ENCODE assay signal across 8 cellular contexts in genomic region chr17:57604771-57605733, GRCh38.
DNase-seq lines count a peak whose midpoint lies in the region; ATAC-seq, FAIRE-seq and TF ChIP-seq lines count a peak whose summit lies in the region.

No MANE protein-coding gene starts in this region.

- WGBS in esophagus muscularis mucosa, result 17% methylated on average over 24 of the region's 24 CpGs

- peaks cover 89% of the 10 kb centered on the region for H3K4me1 Mint-ChIP-seq in activated CD4-positive, alpha-beta T cell treated with anti-CD3 and anti-CD28 coated beads, Interleukin-2, amount 10 ng/mL, durations not matched to agents 7 days and 5 days
- H3K4me1 Mint-ChIP-seq in natural killer cell, result peaks cover 50 to 71% of the 10 kb centered on the region in 2 donors

- no peaks in the 10 kb centered on the region for H3K9me3 ChIP-seq in esophagus muscularis mucosa

- TF ChIP-seq CTCF in esophagus muscularis mucosa (IDR thresholded peaks at IDR 0.05) (no peak), natural killer cell (IDR thresholded peaks at IDR 0.05) (no peak), RWPE1 (conservative IDR thresholded peaks at IDR 0.05; ENCODE audit: low read depth) (no peak)

- H3K27ac Mint-ChIP-seq in activated CD4-positive, alpha-beta T cell treated with anti-CD3 and anti-CD28 coated beads, Interleukin-2, amount 10 ng/mL, durations not matched to agents 7 days and 5 days, result peak overlapping the region; percentile 99
- peak overlapping the region; percentile 56 to 89 for H3K27ac Mint-ChIP-seq in natural killer cell

- H3K36me3 ChIP-seq in esophagus muscularis mucosa, result peaks cover 0 to 7% (median 0%) of the 10 kb centered on the region in 4 donors

- peak; percentile 46 for DNase-seq in GM12891 (ENCODE audit: insufficient read length, low spot score)
- peak; percentile 80 for DNase-seq in NCI-H187 treated with DMSO at 0.1 percent for 48 hours (lab: John Stamatoyannopoulos, UW)
- DNase-seq in activated CD4-positive, alpha-beta T cell treated with anti-CD3 and anti-CD28 coated beads, Interleukin-2, amount 10 ng/mL, durations not matched to agents 7 days and 5 days, result peak; percentile 58
- DNase-seq in esophagus muscularis mucosa (ENCODE audit: extremely low spot score), result no peak
- DNase-seq in natural killer cell, result no peak
- no peak for DNase-seq in HEK293T (ENCODE audit: extremely low spot score)
- no peak for DNase-seq in RWPE1 (ENCODE audit: low spot score)

- H3K27me3 Mint-ChIP-seq in activated CD4-positive, alpha-beta T cell treated with anti-CD3 and anti-CD28 coated beads, Interleukin-2, amount 10 ng/mL, durations not matched to agents 7 days and 5 days, result no peaks in the 10 kb centered on the region
- no peaks in the 10 kb centered on the region for H3K27me3 Mint-ChIP-seq in natural killer cell (ENCODE audit: low read depth in 2 of 2)

- H3K27ac ChIP-seq in esophagus muscularis mucosa (replicated peaks in 1 of 4) (peak overlapping the region; percentile 59 to 80 (median 69)), RWPE1 (no peak overlapping the region)

- H3K4me3 ChIP-seq in esophagus muscularis mucosa, result peak overlapping the region; percentile 12 to 39 (median 34)

- TF ChIP-seq POLR2A in GM12891 (IDR thresholded peaks at IDR 0.05; ENCODE audit: low read depth, low read length), result no peak
- TF ChIP-seq POLR2A in esophagus muscularis mucosa (IDR thresholded peaks at IDR 0.05; ENCODE audit: low read depth), result no peak

- no peaks in the 10 kb centered on the region for H3K27me3 ChIP-seq in esophagus muscularis mucosa

- H3K36me3 Mint-ChIP-seq in activated CD4-positive, alpha-beta T cell treated with anti-CD3 and anti-CD28 coated beads, Interleukin-2, amount 10 ng/mL, durations not matched to agents 7 days and 5 days (ENCODE audit: low read depth), result peaks cover 34% of the 10 kb centered on the region
- H3K36me3 Mint-ChIP-seq in natural killer cell, result no peaks in the 10 kb centered on the region

- CTCF ChIA-PET in activated CD4-positive, alpha-beta T cell treated with anti-CD3 and anti-CD28 coated beads, Interleukin-2, amount 10 ng/mL, durations not matched to agents 7 days and 5 days (lab: Charles Lee), result interaction anchor here (1.1 to 1.6 kb wide), 3 partner anchors 10 to 85 kb away, joined by 3 to 6 read pairs (median 4); no protein-coding TSS in a partner anchor
- CTCF ChIA-PET in HEK293T (lab: Yijun Ruan, JAX), result no interaction called here
- CTCF ChIA-PET in RWPE1 (lab: Yijun Ruan, JAX), result interaction anchor here (0.9 kb wide), 1 partner anchor 362 kb away, joined by 5 read pairs; no protein-coding TSS in a partner anchor

- no peak for TF ChIP-seq EP300 in esophagus muscularis mucosa (IDR thresholded peaks at IDR 0.05)

- ATAC-seq in HG02642 (IDR thresholded peaks at IDR 0.05; ENCODE audit: poor library complexity, unreplicated experiment) (peak; percentile 72), natural killer cell (peak in 2 of 3 donors; percentile 10 to 25)

- H3K9me3 Mint-ChIP-seq in activated CD4-positive, alpha-beta T cell treated with anti-CD3 and anti-CD28 coated beads, Interleukin-2, amount 10 ng/mL, durations not matched to agents 7 days and 5 days, result peaks cover 5% of the 10 kb centered on the region
- no peaks in the 10 kb centered on the region for H3K9me3 Mint-ChIP-seq in natural killer cell

- peaks cover 23 to 30% (median 26%) of the 10 kb centered on the region in 4 donors for H3K4me1 ChIP-seq in esophagus muscularis mucosa

- peak overlapping the region; percentile 59 for H3K4me3 Mint-ChIP-seq in activated CD4-positive, alpha-beta T cell treated with anti-CD3 and anti-CD28 coated beads, Interleukin-2, amount 10 ng/mL, durations not matched to agents 7 days and 5 days
- peak overlapping the region; percentile 53 for H3K4me3 Mint-ChIP-seq in natural killer cell

- POLR2A ChIA-PET in activated CD4-positive, alpha-beta T cell treated with anti-CD3 and anti-CD28 coated beads, Interleukin-2, amount 10 ng/mL, durations not matched to agents 7 days and 5 days (lab: Charles Lee), result no interaction called here
- POLR2A ChIA-PET in HEK293T (lab: Yijun Ruan, JAX) (no interaction called here), RWPE1 (lab: Yijun Ruan, JAX; ENCODE audit: low non-redundant PET) (interaction anchor here (0.5 kb wide), 1 partner anchor 1633 kb away, joined by 4 read pairs; no protein-coding TSS in a partner anchor)

- peak; percentile 81 for FAIRE-seq in GM12891 (lab: Jason Lieb, UNC)

- intact Hi-C loops in esophagus muscularis mucosa (cut with DNase I), result loop anchor here (5.0 kb wide), 1 partner anchor 52 kb away; no protein-coding TSS in a partner anchor
- intact Hi-C loops in natural killer cell (cut with micrococcal nuclease), result no loop called here

TF ChIP-seq in GM12891, 5 proteins besides CTCF, POLR2A, EP300 and RAD21:
- TF ChIP-seq POU2F2 (IDR thresholded peaks at IDR 0.05; ENCODE audit: low read depth, low read length) (no peak), POLR2AphosphoS5 (IDR thresholded peaks at IDR 0.05; ENCODE audit: low read depth, low read length) (no peak), SPI1 (IDR thresholded peaks at IDR 0.05; ENCODE audit: low read depth, low read length) (no peak)

TF ChIP-seq in HEK293T, 16 proteins besides CTCF, POLR2A, EP300 and RAD21:
- no peak for TF ChIP-seq ELF4 (IDR thresholded peaks at IDR 0.05)
- TF ChIP-seq SP1 (IDR thresholded peaks at IDR 0.05), result no peak
- no peak for TF ChIP-seq BHLHE40 (IDR thresholded peaks at IDR 0.05; ENCODE audit: borderline replicate concordance)
- TF ChIP-seq HDGF (IDR thresholded peaks at IDR 0.05; ENCODE audit: borderline replicate concordance), result no peak
- TF ChIP-seq SUZ12 (IDR thresholded peaks at IDR 0.05), result no peak
- TF ChIP-seq FOXK2 (IDR thresholded peaks at IDR 0.05), result no peak
- TF ChIP-seq ZNF384 (IDR thresholded peaks at IDR 0.05), result no peak
- TF ChIP-seq CTBP1 (IDR thresholded peaks at IDR 0.05; ENCODE audit: borderline replicate concordance), result no peak
- TF ChIP-seq TARDBP (IDR thresholded peaks at IDR 0.05), result no peak
- no peak for TF ChIP-seq PKNOX1 (IDR thresholded peaks at IDR 0.05)
- TF ChIP-seq FOXM1 (IDR thresholded peaks at IDR 0.05; ENCODE audit: borderline replicate concordance), result no peak
- no peak for TF ChIP-seq NFRKB (IDR thresholded peaks at IDR 0.05)
- TF ChIP-seq LEF1 (IDR thresholded peaks at IDR 0.05; ENCODE audit: borderline replicate concordance), result no peak
- TF ChIP-seq FOXA1 (IDR thresholded peaks at IDR 0.05), result no peak
- no peak for TF ChIP-seq L3MBTL2 (conservative IDR thresholded peaks at IDR 0.05)
- TF ChIP-seq ARNT (IDR thresholded peaks at IDR 0.05), result no peak

Comparison
In these comparisons a context has a peak if more than half of its experiments do, and no peak if none do; other contexts are left out.
1. DNase-seq: peak in GM12891 (single experiment), NCI-H187 treated with DMSO at 0.1 percent for 48 hours (single experiment) and activated CD4-positive, alpha-beta T cell treated with anti-CD3 and anti-CD28 coated beads, Interleukin-2, amount 10 ng/mL, durations not matched to agents 7 days and 5 days (single experiment); none in esophagus muscularis mucosa (single experiment), natural killer cell (single experiment), HEK293T (single experiment) and RWPE1 (single experiment).